Comparison of ENCODE assay signal across 1 cellular context in genomic region chr19:55465460-55466245, GRCh38.
TF ChIP-seq lines count a peak whose summit lies in the region.

No MANE protein-coding gene starts in this region.

TF ChIP-seq in HepG2, 621 proteins besides CTCF, POLR2A, EP300 and RAD21 (continued from another document):
- TF ChIP-seq NFAT5 (CRISPR knock-in tag; IDR thresholded peaks at IDR 0.05) (no peak), GLI4 (CRISPR knock-in tag; IDR thresholded peaks at IDR 0.05; ENCODE audit: borderline replicate concordance) (no peak), MTERF4 (CRISPR knock-in tag; IDR thresholded peaks at IDR 0.05) (no peak), ZNF614 (CRISPR knock-in tag; IDR thresholded peaks at IDR 0.05; ENCODE audit: borderline replicate concordance) (no peak), ZNF75D (CRISPR knock-in tag; IDR thresholded peaks at IDR 0.05; ENCODE audit: borderline replicate concordance) (no peak), ZBTB34 (CRISPR knock-in tag; IDR thresholded peaks at IDR 0.05) (no peak), ATF4 (CRISPR knock-in tag; IDR thresholded peaks at IDR 0.05) (no peak)
TF ChIP-seq in HepG2: peak in this region for 6.
